30 cellular contexts compared by ENCODE assay signal in genomic region chr1:54100500-54100899, GRCh38. TPM values are rescaled to one million over a fixed set of nuclear protein-coding genes. Genes with fewer than 3 reads are reported as not detected.
DNase-seq lines count a peak whose midpoint lies in the region; ATAC-seq, FAIRE-seq and TF ChIP-seq lines count a peak whose summit lies in the region.
"Had no signal": no experiment of that assay in that cellular context is flagged by ENCODE, and none has a peak within 500 bp of the region (broad histone marks: within the 10 kb centered on the region; RNA-seq: fewer than 3 reads in every experiment).

No MANE protein-coding gene starts in this region.

- H3K27ac Mint-ChIP-seq in osteocyte (ENCODE audit: unreplicated experiment) = no peak overlapping the region
- H3K27ac Mint-ChIP-seq: CD14-positive monocyte had no signal

- no TSS peak for BruUV-seq in HepG2 (replicated peaks; lab: Mats Ljungman, UMichigan)
- no TSS peak for BruUV-seq in endothelial cell of umbilical vein (replicated peaks; lab: Mats Ljungman, UMichigan)

- TF ChIP-seq RAD21 in HepG2 (CRISPR knock-in tag; IDR thresholded peaks at IDR 0.05) = no peak

- ATAC-seq in HepG2 (no peak), right lobe of liver (no peak)
- ATAC-seq: GM12878 had no signal

- in situ Hi-C loops in HepG2 (cut with HindIII; ENCODE audit: extremely low pct_ligation_motif_present, low pct_unique_long_range_greater_than_20kb) = no loop called here

- H4K20me1 ChIP-seq in HepG2 (ENCODE audit: insufficient read depth, low read length) (no peaks in the 10 kb centered on the region), endothelial cell of umbilical vein (replicated peaks; ENCODE audit: control insufficient read depth, extremely low read depth, insufficient read depth, low read length) (no peaks in the 10 kb centered on the region)
- H4K20me1 ChIP-seq: BLaER1 had no signal

- no peaks in the 10 kb centered on the region for H3K9me3 Mint-ChIP-seq in osteocyte (ENCODE audit: unreplicated experiment)
- H3K9me3 Mint-ChIP-seq: CD8-positive, alpha-beta memory T cell had no signal

- H3K9me3 ChIP-seq in HepG2 (ENCODE audit: low read length) (no peaks in the 10 kb centered on the region), right lobe of liver (no peaks in the 10 kb centered on the region), endothelial cell of umbilical vein (replicated peaks; ENCODE audit: control insufficient read depth, insufficient read depth, low read length) (no peaks in the 10 kb centered on the region), stomach (no peaks in the 10 kb centered on the region)
- H3K9me3 ChIP-seq: BE2C, BLaER1 had no signal

- H2AFZ ChIP-seq in HepG2 (ENCODE audit: low read length) (no peak overlapping the region), endothelial cell of umbilical vein (ENCODE audit: low read depth, low read length) (no peak overlapping the region)

- dilution Hi-C loops in endothelial cell of umbilical vein (cut with MboI; ENCODE audit: extremely low pct_ligation_motif_present, low sequenced_read_pairs) = no loop called here

- H3K79me2 ChIP-seq in HepG2 (ENCODE audit: insufficient read depth, low read length) (no peaks in the 10 kb centered on the region), endothelial cell of umbilical vein (ENCODE audit: control insufficient read depth, insufficient read depth, low read length) (no peaks in the 10 kb centered on the region)

- H3K9me1 ChIP-seq in endothelial cell of umbilical vein (replicated peaks; ENCODE audit: control insufficient read depth, extremely low read depth, insufficient read depth, low read length) = no peaks in the 10 kb centered on the region

- TF ChIP-seq EP300 in HepG2 (IDR thresholded peaks at IDR 0.05; ENCODE audit: low read depth in 2 of 2, low read length in 2 of 2) = no peak
- TF ChIP-seq EP300 in HepG2 (CRISPR knock-in tag; IDR thresholded peaks at IDR 0.05; ENCODE audit: borderline replicate concordance) = no peak
- no peak for TF ChIP-seq EP300 in stomach (IDR thresholded peaks at IDR 0.05)

- intact Hi-C loops in HepG2 (cut with micrococcal nuclease; ENCODE audit: unreplicated experiment) = no loop called here
- intact Hi-C loops in right lobe of liver (cut with DNase I) = no loop called here
- intact Hi-C loops in endothelial cell of umbilical vein (cut with micrococcal nuclease) = no loop called here
- intact Hi-C loops in stomach (cut with DNase I; ENCODE audit: low total_unique reads) = no loop called here

- DNase-seq in HepG2 (ENCODE audit: low spot score) = no peak
- DNase-seq in right lobe of liver = no peak
- DNase-seq in endothelial cell of umbilical vein (ENCODE audit: low read depth, low spot score) = no peak
- no peak for DNase-seq in osteocyte (ENCODE audit: extremely low spot score, unreplicated experiment)
- DNase-seq in stomach = no peak
- DNase-seq: 8988T; ACHN; BE2C; C1 segment of cervical spinal cord; CD4-positive, alpha-beta memory T cell; CD4-positive, CD25-positive, alpha-beta regulatory T cell; CD8-positive, alpha-beta memory T cell; COR-L47; DMS 273 treated with DMSO at 0.1 percent for 48 hours; DMS153; DMS53; DMS79; DND-41; EL; GDM1 had no signal

- CTCF ChIA-PET in HepG2 (lab: Yijun Ruan, JAX; ENCODE audit: low intra/inter-chr PET ratio, low total read pairs) = no interaction called here
- CTCF ChIA-PET in endothelial cell of umbilical vein (lab: Charles Lee) = interaction anchor here (1.9 kb wide), 1 partner anchor 21 kb away, joined by 6 read pairs; no protein-coding TSS in a partner anchor

- peaks cover 15% of the 10 kb centered on the region for H3K36me3 Mint-ChIP-seq in osteocyte (ENCODE audit: unreplicated experiment)

- no peaks in the 10 kb centered on the region for H3K4me1 Mint-ChIP-seq in osteocyte (ENCODE audit: unreplicated experiment)
- H3K4me1 Mint-ChIP-seq: CD8-positive, alpha-beta memory T cell had no signal

- no peaks in the 10 kb centered on the region for H3K27me3 Mint-ChIP-seq in osteocyte (ENCODE audit: unreplicated experiment)
- H3K27me3 Mint-ChIP-seq: CD4-positive, alpha-beta memory T cell; CD4-positive, CD25-positive, alpha-beta regulatory T cell; CD8-positive, alpha-beta memory T cell had no signal

- FAIRE-seq in HepG2 (lab: Jason Lieb, UNC) = no peak
- peak; percentile 21 for FAIRE-seq in endothelial cell of umbilical vein (lab: Jason Lieb, UNC)
- FAIRE-seq: A204.1, GM12878, GM12892, GM18507 had no signal

- H3K27ac ChIP-seq in HepG2 (ENCODE audit: extremely low read length, insufficient read depth, low read length) (no peak overlapping the region), right lobe of liver (no peak overlapping the region), endothelial cell of umbilical vein (ENCODE audit: insufficient read depth, low read depth, low read length) (no peak overlapping the region), stomach (no peak overlapping the region)
- H3K27ac ChIP-seq: BLaER1 had no signal

- H3K4me1 ChIP-seq in HepG2 (ENCODE audit: insufficient read depth, low read length) (peaks cover 8% of the 10 kb centered on the region), right lobe of liver (peaks cover 0 to 6% (median 0%) of the 10 kb centered on the region in 4 donors), endothelial cell of umbilical vein (ENCODE audit: control insufficient read depth, extremely low read depth, insufficient read depth, low read length) (peaks cover 5% of the 10 kb centered on the region), stomach (peaks cover 0 to 29% (median 9%) of the 10 kb centered on the region in 4 donors)
- H3K4me1 ChIP-seq: BE2C had no signal

- TF ChIP-seq CTCF in HepG2 (CRISPR knock-in tag; IDR thresholded peaks at IDR 0.05) (no peak), right lobe of liver (IDR thresholded peaks at IDR 0.05) (no peak), endothelial cell of umbilical vein (IDR thresholded peaks at IDR 0.05; ENCODE audit: extremely low read depth in 1 of 2, insufficient read depth in 1 of 2, low read depth in 1 of 2, low read length in 2 of 2) (no peak), osteocyte (IDR thresholded peaks at IDR 0.05) (no peak), stomach (IDR thresholded peaks at IDR 0.05) (no peak)

- H3K36me3 ChIP-seq in HepG2 (replicated peaks in 1 of 2; ENCODE audit: control insufficient read depth in 1 of 2, insufficient read depth in 2 of 2, low read length in 2 of 2) = peaks cover 0 to 9% of the 10 kb centered on the region in 2 experiments; a peak in 3 of 5 replicates
- no peaks in the 10 kb centered on the region for H3K36me3 ChIP-seq in right lobe of liver
- no peaks in the 10 kb centered on the region for H3K36me3 ChIP-seq in endothelial cell of umbilical vein (ENCODE audit: control insufficient read depth in 2 of 2, extremely low read depth in 1 of 2, insufficient read depth in 2 of 2, low read length in 2 of 2)
- H3K36me3 ChIP-seq in stomach = peaks cover 0 to 43% (median 19%) of the 10 kb centered on the region in 4 donors
- H3K36me3 ChIP-seq: BE2C had no signal

- H3K9ac ChIP-seq in HepG2 (ENCODE audit: insufficient read depth, low read depth, low read length) (no peak overlapping the region), endothelial cell of umbilical vein (replicated peaks; ENCODE audit: extremely low read depth, insufficient read depth, low read length) (no peak overlapping the region)
- H3K9ac ChIP-seq: BLaER1 had no signal

- H3K4me2 ChIP-seq in HepG2 (ENCODE audit: low read depth, low read length) (no peak overlapping the region), endothelial cell of umbilical vein (ENCODE audit: insufficient read depth, low read length) (no peak overlapping the region)
- H3K4me2 ChIP-seq: BLaER1 had no signal

- POLR2A ChIA-PET in HepG2 (lab: Yijun Ruan, JAX) (no interaction called here), endothelial cell of umbilical vein (lab: Charles Lee) (no interaction called here)

- no peak overlapping the region for H3K4me3 Mint-ChIP-seq in osteocyte (ENCODE audit: unreplicated experiment)
- H3K4me3 Mint-ChIP-seq: CD14-positive monocyte; CD4-positive, alpha-beta memory T cell; CD4-positive, CD25-positive, alpha-beta regulatory T cell; CD8-positive, alpha-beta memory T cell had no signal

- no peak for TF ChIP-seq POLR2A in HepG2 (IDR thresholded peaks at IDR 0.05; ENCODE audit: insufficient read depth in 1 of 2, low read depth in 2 of 2, low read length in 2 of 2)
- no peak for TF ChIP-seq POLR2A in right lobe of liver (IDR thresholded peaks at IDR 0.05)
- no peak for TF ChIP-seq POLR2A in endothelial cell of umbilical vein (IDR thresholded peaks at IDR 0.05; ENCODE audit: low read depth, low read length)
- TF ChIP-seq POLR2A in stomach (IDR thresholded peaks at IDR 0.05) = no peak

- H3K4me3 ChIP-seq in HepG2 (replicated peaks in 1 of 3; ENCODE audit: insufficient read depth in 1 of 3, low read depth in 2 of 3, low read length in 3 of 3) = no peak overlapping the region
- no peak overlapping the region for H3K4me3 ChIP-seq in right lobe of liver
- H3K4me3 ChIP-seq in endothelial cell of umbilical vein (replicated peaks in 1 of 3; ENCODE audit: insufficient read depth in 1 of 3, low read depth in 1 of 3, low read length in 3 of 3) = no peak overlapping the region
- H3K4me3 ChIP-seq in stomach = no peak overlapping the region
- H3K4me3 ChIP-seq: BLaER1, GM12878 had no signal

- 5% methylated on average over 2 of the region's 2 CpGs for WGBS in HepG2 (ENCODE audit: low lambda C conversion rate)
- 54% methylated on average over 2 of the region's 2 CpGs for WGBS in right lobe of liver (ENCODE audit: insufficient coverage, low coverage, low lambda C conversion rate, missing lambda C conversion rate)
- WGBS in stomach, 5 donors = 38 to 71% (median 53%) methylated on average over 2 of the region's 2 CpGs

- H3K27me3 ChIP-seq in HepG2 (ENCODE audit: control insufficient read depth in 1 of 2, insufficient read depth in 2 of 2, low read length in 2 of 2) (no peaks in the 10 kb centered on the region), right lobe of liver (no peaks in the 10 kb centered on the region), endothelial cell of umbilical vein (ENCODE audit: control insufficient read depth in 2 of 2, insufficient read depth in 2 of 2, low read length in 2 of 2) (no peaks in the 10 kb centered on the region), stomach (no peaks in the 10 kb centered on the region)
- H3K27me3 ChIP-seq: BE2C, BLaER1 had no signal

RNA-seq across cellular contexts. Expression of gene TCEANC2, which starts 47.1 kb away (rescaled TPM):
- 5.0 and 6.1 TPM in 2 replicates for total RNA-seq in HepG2 (2016; rRNA removed; fragmentation: Illumina TruSeq; extraction: Trizol)
- total RNA-seq in HepG2 (2016; cell fraction: cytosol; rRNA removed; fragmentation: Illumina TruSeq; extraction: Trizol; ENCODE audit: low read depth) = 0.51 and 0.88 TPM in 2 replicates
- 4.8 and 6.8 TPM in 2 replicates for total RNA-seq in HepG2 (2016; cell fraction: insoluble cytoplasmic fraction; rRNA removed; fragmentation: Illumina TruSeq; extraction: Trizol)
- 1.6 and 1.8 TPM in 2 replicates for total RNA-seq in HepG2 (2016; cell fraction: membrane; rRNA removed; fragmentation: Illumina TruSeq; extraction: Trizol)
- 2.0 and 3.7 TPM in 2 replicates for total RNA-seq in HepG2 (2016; cell fraction: nucleus; rRNA removed; fragmentation: Illumina TruSeq; extraction: Trizol)
- polyA plus RNA-seq in HepG2 (2011; rRNA removed) = 3.6 and 3.8 TPM in 2 replicates
- 2.2 and 2.3 TPM in 2 replicates for polyA plus RNA-seq in HepG2 (2011; cell fraction: cytosol; rRNA removed)
- polyA plus RNA-seq in HepG2 (2011; cell fraction: nucleus; rRNA removed) = 3.6 and 4.3 TPM in 2 replicates
- 1.6 and 2.4 TPM in 2 replicates for polyA plus RNA-seq in HepG2 (2012)
- polyA plus RNA-seq in HepG2 (2016; cell fraction: cytosol; fragmentation: Illumina TruSeq; extraction: Trizol; ENCODE audit: low read depth) = 0.37 and 0.94 TPM in 2 replicates
- 5.2 and 8.7 TPM in 2 replicates for polyA plus RNA-seq in HepG2 (2016; cell fraction: insoluble cytoplasmic fraction; fragmentation: Illumina TruSeq; extraction: Trizol; ENCODE audit: low read depth)
- 1.3 and 1.5 TPM in 2 replicates for polyA plus RNA-seq in HepG2 (2016; cell fraction: membrane; fragmentation: Illumina TruSeq; extraction: Trizol; ENCODE audit: low read depth)
- 3.7 and 5.4 TPM in 2 replicates for polyA plus RNA-seq in HepG2 (2016; cell fraction: nucleus; fragmentation: Illumina TruSeq; extraction: Trizol; ENCODE audit: insufficient read depth, low read depth)
- polyA minus RNA-seq in HepG2 (2011; rRNA and poly(A)+ RNA removed; ENCODE audit: low replicate concordance) = 4.6 and 9.1 TPM in 2 replicates
- polyA minus RNA-seq in HepG2 (2011; cell fraction: cytosol; rRNA and poly(A)+ RNA removed) = 1.5 and 2.2 TPM in 2 replicates
- polyA minus RNA-seq in HepG2 (2011; cell fraction: nucleus; rRNA and poly(A)+ RNA removed) = 4.4 and 5.6 TPM in 2 replicates
- 1 to 10 TPM; 1.2 to 2.9 (median 1.8) TPM for total RNA-seq in right lobe of liver
- total RNA-seq in endothelial cell of umbilical vein = 5.1 and 6.1 TPM in 2 replicates
- polyA plus RNA-seq in endothelial cell of umbilical vein = 2.8 and 3.2 TPM in 2 replicates
- 3.3 TPM in 2 replicates for polyA plus RNA-seq in endothelial cell of umbilical vein (2011; cell fraction: cytosol; rRNA removed)
- 4.4 and 4.5 TPM in 2 replicates for polyA plus RNA-seq in endothelial cell of umbilical vein (2011; cell fraction: nucleus; rRNA removed)
- 3.0 and 3.4 TPM in 2 replicates for polyA plus RNA-seq in endothelial cell of umbilical vein (2012)
- polyA minus RNA-seq in endothelial cell of umbilical vein = 3.1 and 4.1 TPM in 2 replicates
- polyA minus RNA-seq in endothelial cell of umbilical vein (2011; cell fraction: cytosol; rRNA and poly(A)+ RNA removed) = 3.2 TPM
- 2.0 and 2.2 TPM in 2 replicates for polyA minus RNA-seq in endothelial cell of umbilical vein (2011; cell fraction: nucleus; rRNA and poly(A)+ RNA removed)
- 3.1 and 3.9 TPM in 2 replicates for total RNA-seq in osteocyte
- 1 to 10 TPM; 2.2 to 8.8 (median 2.6) TPM for total RNA-seq in stomach
- 1 to 10 TPM; 1.8 to 3.1 (median 2.3) TPM for polyA plus RNA-seq in stomach

RNA-seq across cellular contexts. Expression of gene TMEM59, which starts 47.5 kb away (rescaled TPM):
- total RNA-seq in HepG2 (2016; rRNA removed; fragmentation: Illumina TruSeq; extraction: Trizol) (98.2 and 147 TPM in 2 replicates), right lobe of liver (100 to 1,000 TPM; 133 to 379 (median 280) TPM), endothelial cell of umbilical vein (196 and 198 TPM in 2 replicates), osteocyte (399 and 409 TPM in 2 replicates), stomach (100 to 1,000 TPM in 4 of 5 donors, 10 to 100 TPM in 1; 95.7 to 322 (median 220) TPM)
- 69.6 and 74.1 TPM in 2 replicates for total RNA-seq in HepG2 (2016; cell fraction: cytosol; rRNA removed; fragmentation: Illumina TruSeq; extraction: Trizol; ENCODE audit: low read depth)
- total RNA-seq in HepG2 (2016; cell fraction: insoluble cytoplasmic fraction; rRNA removed; fragmentation: Illumina TruSeq; extraction: Trizol) = 103 and 155 TPM in 2 replicates
- 71.1 and 72.1 TPM in 2 replicates for total RNA-seq in HepG2 (2016; cell fraction: membrane; rRNA removed; fragmentation: Illumina TruSeq; extraction: Trizol)
- 118 and 122 TPM in 2 replicates for total RNA-seq in HepG2 (2016; cell fraction: nucleus; rRNA removed; fragmentation: Illumina TruSeq; extraction: Trizol)
- polyA plus RNA-seq in HepG2 (2011; rRNA removed) (354 and 363 TPM in 2 replicates), endothelial cell of umbilical vein (189 and 281 TPM in 2 replicates), stomach (100 to 1,000 TPM; 103 to 179 (median 169) TPM)
- polyA plus RNA-seq in HepG2 (2011; cell fraction: cytosol; rRNA removed) = 200 and 292 TPM in 2 replicates
- polyA plus RNA-seq in HepG2 (2011; cell fraction: nucleus; rRNA removed) = 51.7 and 67.8 TPM in 2 replicates
- polyA plus RNA-seq in HepG2 (2012) = 215 and 233 TPM in 2 replicates
- 60.3 and 66.9 TPM in 2 replicates for polyA plus RNA-seq in HepG2 (2016; cell fraction: cytosol; fragmentation: Illumina TruSeq; extraction: Trizol; ENCODE audit: low read depth)
- 85.0 and 92.7 TPM in 2 replicates for polyA plus RNA-seq in HepG2 (2016; cell fraction: insoluble cytoplasmic fraction; fragmentation: Illumina TruSeq; extraction: Trizol; ENCODE audit: low read depth)
- 53.7 and 61.9 TPM in 2 replicates for polyA plus RNA-seq in HepG2 (2016; cell fraction: membrane; fragmentation: Illumina TruSeq; extraction: Trizol; ENCODE audit: low read depth)
- 154 and 158 TPM in 2 replicates for polyA plus RNA-seq in HepG2 (2016; cell fraction: nucleus; fragmentation: Illumina TruSeq; extraction: Trizol; ENCODE audit: insufficient read depth, low read depth)
- polyA minus RNA-seq in HepG2 (2011; rRNA and poly(A)+ RNA removed; ENCODE audit: low replicate concordance) = 163 and 204 TPM in 2 replicates
- 93.6 and 117 TPM in 2 replicates for polyA minus RNA-seq in HepG2 (2011; cell fraction: cytosol; rRNA and poly(A)+ RNA removed)
- 36.6 and 61.8 TPM in 2 replicates for polyA minus RNA-seq in HepG2 (2011; cell fraction: nucleus; rRNA and poly(A)+ RNA removed)
- polyA plus RNA-seq in endothelial cell of umbilical vein (2011; cell fraction: cytosol; rRNA removed) = 228 and 259 TPM in 2 replicates
- polyA plus RNA-seq in endothelial cell of umbilical vein (2011; cell fraction: nucleus; rRNA removed) = 80.0 and 87.5 TPM in 2 replicates
- 184 and 264 TPM in 2 replicates for polyA plus RNA-seq in endothelial cell of umbilical vein (2012)
- polyA minus RNA-seq in endothelial cell of umbilical vein = 217 and 250 TPM in 2 replicates
- 103 TPM for polyA minus RNA-seq in endothelial cell of umbilical vein (2011; cell fraction: cytosol; rRNA and poly(A)+ RNA removed)
- polyA minus RNA-seq in endothelial cell of umbilical vein (2011; cell fraction: nucleus; rRNA and poly(A)+ RNA removed) = 46.8 and 56.0 TPM in 2 replicates

RNA-seq across cellular contexts. Expression of gene CDCP2, which starts 52.3 kb away (rescaled TPM):
- total RNA-seq in HepG2 (2016; rRNA removed; fragmentation: Illumina TruSeq; extraction: Trizol) (not detected in 2 replicates), right lobe of liver (not detected), endothelial cell of umbilical vein (0.12 TPM in 1 of 2 replicates, not detected in the other), osteocyte (not detected in 2 replicates), stomach (under 1 TPM in 2 of 5 donors, not detected in 3; 0.18 to 0.58 TPM)
- not detected in 2 replicates for total RNA-seq in HepG2 (2016; cell fraction: cytosol; rRNA removed; fragmentation: Illumina TruSeq; extraction: Trizol; ENCODE audit: low read depth)
- not detected in 2 replicates for total RNA-seq in HepG2 (2016; cell fraction: insoluble cytoplasmic fraction; rRNA removed; fragmentation: Illumina TruSeq; extraction: Trizol)
- total RNA-seq in HepG2 (2016; cell fraction: membrane; rRNA removed; fragmentation: Illumina TruSeq; extraction: Trizol) = not detected in 2 replicates
- total RNA-seq in HepG2 (2016; cell fraction: nucleus; rRNA removed; fragmentation: Illumina TruSeq; extraction: Trizol) = not detected in 2 replicates
- polyA plus RNA-seq in HepG2 (2011; rRNA removed) (0.03 TPM in 1 of 2 replicates, not detected in the other), endothelial cell of umbilical vein (0.10 TPM in 1 of 2 replicates, not detected in the other), stomach (not detected)
- polyA plus RNA-seq in HepG2 (2011; cell fraction: cytosol; rRNA removed) = not detected in 2 replicates
- polyA plus RNA-seq in HepG2 (2011; cell fraction: nucleus; rRNA removed) = not detected in 2 replicates
- not detected in 2 replicates for polyA plus RNA-seq in HepG2 (2012)
- polyA plus RNA-seq in HepG2 (2016; cell fraction: cytosol; fragmentation: Illumina TruSeq; extraction: Trizol; ENCODE audit: low read depth) = not detected in 2 replicates
- not detected in 2 replicates for polyA plus RNA-seq in HepG2 (2016; cell fraction: insoluble cytoplasmic fraction; fragmentation: Illumina TruSeq; extraction: Trizol; ENCODE audit: low read depth)
- not detected in 2 replicates for polyA plus RNA-seq in HepG2 (2016; cell fraction: membrane; fragmentation: Illumina TruSeq; extraction: Trizol; ENCODE audit: low read depth)
- not detected in 2 replicates for polyA plus RNA-seq in HepG2 (2016; cell fraction: nucleus; fragmentation: Illumina TruSeq; extraction: Trizol; ENCODE audit: insufficient read depth, low read depth)
- polyA minus RNA-seq in HepG2 (2011; rRNA and poly(A)+ RNA removed; ENCODE audit: low replicate concordance) = not detected in 2 replicates
- polyA minus RNA-seq in HepG2 (2011; cell fraction: cytosol; rRNA and poly(A)+ RNA removed) = not detected in 2 replicates
- not detected in 2 replicates for polyA minus RNA-seq in HepG2 (2011; cell fraction: nucleus; rRNA and poly(A)+ RNA removed)
- not detected in 2 replicates for polyA plus RNA-seq in endothelial cell of umbilical vein (2011; cell fraction: cytosol; rRNA removed)
- polyA plus RNA-seq in endothelial cell of umbilical vein (2011; cell fraction: nucleus; rRNA removed) = 0.06 TPM in 1 of 2 replicates, not detected in the other
- not detected in 2 replicates for polyA plus RNA-seq in endothelial cell of umbilical vein (2012)
- not detected in 2 replicates for polyA minus RNA-seq in endothelial cell of umbilical vein
- not detected for polyA minus RNA-seq in endothelial cell of umbilical vein (2011; cell fraction: cytosol; rRNA and poly(A)+ RNA removed)
- 0.29 TPM in 1 of 2 replicates, not detected in the other for polyA minus RNA-seq in endothelial cell of umbilical vein (2011; cell fraction: nucleus; rRNA and poly(A)+ RNA removed)
- total RNA-seq: A673; CD8-positive, alpha-beta memory T cell; Daoy; G401 had no signal
- polyA plus RNA-seq: AG04450; CD14-positive monocyte; CD4-positive, alpha-beta memory T cell; CD4-positive, CD25-positive, alpha-beta regulatory T cell; CD8-positive, alpha-beta memory T cell; GM12878 had no signal
